In genomic region chr17:40111221-40112128, GRCh38 we compare ENCODE assay signal across 1 cellular context.
TF ChIP-seq lines count a peak whose summit lies in the region.

No MANE protein-coding gene starts in this region.

TF ChIP-seq in HepG2, 621 proteins besides CTCF, POLR2A, EP300 and RAD21 (continued from another document and continues in another):
- TF ChIP-seq, protein P1, sequence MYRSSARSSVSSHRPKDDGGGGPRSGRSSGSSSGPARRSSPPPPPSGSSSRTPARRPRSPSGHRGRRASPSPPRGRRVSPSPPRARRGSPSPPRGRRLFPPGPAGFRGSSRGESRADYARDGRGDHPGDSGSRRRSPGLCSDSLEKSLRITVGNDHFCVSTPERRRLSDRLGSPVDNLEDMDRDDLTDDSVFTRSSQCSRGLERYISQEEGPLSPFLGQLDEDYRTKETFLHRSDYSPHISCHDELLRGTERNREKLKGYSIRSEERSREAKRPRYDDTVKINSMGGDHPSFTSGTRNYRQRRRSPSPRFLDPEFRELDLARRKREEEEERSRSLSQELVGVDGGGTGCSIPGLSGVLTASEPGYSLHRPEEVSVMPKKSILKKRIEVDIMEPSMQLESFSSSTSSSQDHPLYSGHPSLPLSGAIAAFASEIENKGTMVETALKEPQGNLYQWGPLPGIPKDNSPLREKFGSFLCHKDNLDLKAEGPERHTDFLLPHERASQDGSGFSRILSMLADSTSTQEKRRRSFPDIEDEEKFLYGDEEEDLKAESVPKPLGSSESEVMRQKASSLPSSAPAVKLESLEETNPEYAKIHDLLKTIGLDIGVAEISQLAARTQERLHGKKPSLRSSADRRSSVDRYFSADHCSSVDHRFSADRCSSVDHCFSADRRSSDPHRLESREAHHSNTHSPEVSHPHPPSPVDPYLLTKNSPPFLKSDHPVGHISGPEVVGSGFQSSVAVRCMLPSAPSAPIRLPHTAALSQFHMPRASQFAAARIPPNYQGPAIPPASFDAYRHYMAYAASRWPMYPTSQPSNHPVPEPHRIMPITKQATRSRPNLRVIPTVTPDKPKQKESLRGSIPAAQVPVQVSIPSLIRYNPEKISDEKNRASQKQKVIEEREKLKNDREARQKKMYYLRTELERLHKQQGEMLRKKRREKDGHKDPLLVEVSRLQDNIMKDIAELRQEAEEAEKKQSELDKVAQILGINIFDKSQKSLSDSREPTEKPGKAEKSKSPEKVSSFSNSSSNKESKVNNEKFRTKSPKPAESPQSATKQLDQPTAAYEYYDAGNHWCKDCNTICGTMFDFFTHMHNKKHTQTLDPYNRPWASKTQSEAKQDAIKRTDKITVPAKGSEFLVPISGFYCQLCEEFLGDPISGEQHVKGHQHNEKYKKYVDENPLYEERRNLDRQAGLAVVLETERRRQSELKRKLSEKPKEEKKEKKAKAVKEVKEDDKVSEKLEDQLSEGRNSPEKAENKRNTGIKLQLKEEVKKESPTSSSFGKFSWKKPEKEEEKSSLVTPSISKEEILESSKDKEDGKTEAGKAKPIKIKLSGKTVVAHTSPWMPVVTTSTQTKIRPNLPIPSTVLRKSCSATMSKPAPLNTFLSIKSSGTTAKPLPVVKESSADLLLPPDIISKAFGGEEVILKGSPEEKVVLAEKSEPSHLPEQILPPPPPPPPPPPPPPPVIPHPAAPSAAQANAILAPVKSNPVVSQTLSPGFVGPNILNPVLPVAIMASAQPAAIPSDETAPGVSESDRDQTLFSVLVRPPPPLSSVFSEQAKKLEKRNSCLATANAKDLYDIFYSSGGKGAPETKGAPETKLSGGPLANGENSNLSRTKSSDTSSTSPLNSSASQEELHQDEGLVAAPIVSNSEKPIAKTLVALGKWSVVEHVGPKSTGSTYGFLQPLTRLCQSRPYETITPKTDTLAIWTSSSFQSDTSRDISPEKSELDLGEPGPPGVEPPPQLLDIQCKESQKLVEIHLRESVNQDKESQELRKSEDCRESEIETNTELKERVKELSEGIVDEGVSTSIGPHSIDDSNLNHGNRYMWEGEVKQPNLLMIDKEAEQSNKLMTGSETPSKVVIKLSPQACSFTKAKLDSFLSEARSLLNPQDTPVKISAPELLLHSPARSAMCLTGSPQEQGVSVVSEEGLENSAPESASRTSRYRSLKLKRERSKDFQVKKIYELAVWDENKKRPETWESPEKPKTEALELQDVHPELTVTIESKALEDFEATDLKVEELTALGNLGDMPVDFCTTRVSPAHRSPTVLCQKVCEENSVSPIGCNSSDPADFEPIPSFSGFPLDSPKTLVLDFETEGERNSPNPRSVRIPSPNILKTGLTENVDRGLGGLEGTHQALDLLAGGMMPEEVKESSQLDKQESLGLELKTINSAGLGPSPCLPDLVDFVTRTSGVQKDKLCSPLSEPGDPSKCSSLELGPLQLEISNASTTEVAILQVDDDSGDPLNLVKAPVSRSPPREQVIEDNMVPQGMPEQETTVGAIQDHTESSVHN (CRISPR knock-in tag; IDR thresholded peaks at IDR 0.05): peak; percentile 84; the same call in 1 of the 2 replicates
- TF ChIP-seq ZNF724P (CRISPR knock-in tag; IDR thresholded peaks at IDR 0.05; ENCODE audit: borderline replicate concordance): peak; percentile 46; the same call in 1 of the 2 replicates
- TF ChIP-seq MBNL3 (CRISPR knock-in tag; conservative IDR thresholded peaks at IDR 0.05): no peak
- no peak for TF ChIP-seq MAFK (conservative IDR thresholded peaks at IDR 0.05 in 1 of 2, IDR thresholded peaks at IDR 0.05 in 1 of 2; ENCODE audit: low read length in 2 of 2)
- peak; percentile 84 for TF ChIP-seq ZNF350 (CRISPR knock-in tag; IDR thresholded peaks at IDR 0.05; ENCODE audit: borderline replicate concordance, low read depth)
- peak; percentile 31; the same call in 1 of the 2 replicates for TF ChIP-seq SPEN (CRISPR knock-in tag; IDR thresholded peaks at IDR 0.05; ENCODE audit: low read depth)
- no peak for TF ChIP-seq ZSCAN29 (CRISPR knock-in tag; conservative IDR thresholded peaks at IDR 0.05)
- TF ChIP-seq ZSCAN30 (CRISPR knock-in tag; IDR thresholded peaks at IDR 0.05): no peak
- peak; percentile 43; the same call in 1 of the 2 replicates for TF ChIP-seq CREM (IDR thresholded peaks at IDR 0.05)
- TF ChIP-seq CREM (CRISPR knock-in tag; IDR thresholded peaks at IDR 0.05): no peak
- peak; percentile 45; the same call in 1 of the 2 replicates for TF ChIP-seq ZNF503 (CRISPR knock-in tag; IDR thresholded peaks at IDR 0.05)
- TF ChIP-seq ZNF547 (CRISPR knock-in tag; IDR thresholded peaks at IDR 0.05): peak; percentile 56
- TF ChIP-seq ZNF761 (CRISPR knock-in tag; conservative IDR thresholded peaks at IDR 0.05): no peak; the same call in 1 of the 2 replicates
- peak; percentile 35; the same call in 1 of the 2 replicates for TF ChIP-seq ZNF143 (CRISPR knock-in tag; IDR thresholded peaks at IDR 0.05)
- TF ChIP-seq ZBTB44 (CRISPR knock-in tag; IDR thresholded peaks at IDR 0.05): no peak
- TF ChIP-seq, protein P2, sequence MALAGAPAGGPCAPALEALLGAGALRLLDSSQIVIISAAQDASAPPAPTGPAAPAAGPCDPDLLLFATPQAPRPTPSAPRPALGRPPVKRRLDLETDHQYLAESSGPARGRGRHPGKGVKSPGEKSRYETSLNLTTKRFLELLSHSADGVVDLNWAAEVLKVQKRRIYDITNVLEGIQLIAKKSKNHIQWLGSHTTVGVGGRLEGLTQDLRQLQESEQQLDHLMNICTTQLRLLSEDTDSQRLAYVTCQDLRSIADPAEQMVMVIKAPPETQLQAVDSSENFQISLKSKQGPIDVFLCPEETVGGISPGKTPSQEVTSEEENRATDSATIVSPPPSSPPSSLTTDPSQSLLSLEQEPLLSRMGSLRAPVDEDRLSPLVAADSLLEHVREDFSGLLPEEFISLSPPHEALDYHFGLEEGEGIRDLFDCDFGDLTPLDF (CRISPR knock-in tag; IDR thresholded peaks at IDR 0.05): no peak
- TF ChIP-seq YEATS2 (CRISPR knock-in tag; IDR thresholded peaks at IDR 0.05; ENCODE audit: borderline replicate concordance): peak; percentile 53; the same call in 1 of the 2 replicates
- no peak for TF ChIP-seq TMF1 (CRISPR knock-in tag; IDR thresholded peaks at IDR 0.05; ENCODE audit: low read depth)
- no peak for TF ChIP-seq SOX6 (IDR thresholded peaks at IDR 0.05)
- peak; percentile 70 for TF ChIP-seq SOX6 (CRISPR knock-in tag; IDR thresholded peaks at IDR 0.05)
- peak; percentile 84 for TF ChIP-seq FOXC1 (CRISPR knock-in tag; IDR thresholded peaks at IDR 0.05; ENCODE audit: borderline replicate concordance)
- TF ChIP-seq ZNF720 (CRISPR knock-in tag; IDR thresholded peaks at IDR 0.05): no peak; the same call in 1 of the 2 replicates
- peak; percentile 71 for TF ChIP-seq KAT8 (CRISPR knock-in tag; IDR thresholded peaks at IDR 0.05)
- TF ChIP-seq MXI1 (IDR thresholded peaks at IDR 0.05; ENCODE audit: borderline replicate concordance, low read depth, low read length): peak; percentile 26; the same call in 1 of the 3 replicates
- TF ChIP-seq ZNF652 (CRISPR knock-in tag; IDR thresholded peaks at IDR 0.05; ENCODE audit: borderline replicate concordance, low read depth): peak; percentile 32; the same call in 1 of the 2 replicates
- TF ChIP-seq KDM6A (CRISPR knock-in tag; IDR thresholded peaks at IDR 0.05; ENCODE audit: low read depth): peak; percentile 72; the same call in 1 of the 2 replicates
- TF ChIP-seq PLRG1 (conservative IDR thresholded peaks at IDR 0.05): no peak
- TF ChIP-seq ZBED4 (CRISPR knock-in tag; IDR thresholded peaks at IDR 0.05; ENCODE audit: borderline replicate concordance): peak; percentile 80
- TF ChIP-seq MAZ (IDR thresholded peaks at IDR 0.05; ENCODE audit: borderline replicate concordance, low read depth, low read length): peak; percentile 82; the same call in 1 of the 2 replicates
- TF ChIP-seq MAZ (CRISPR knock-in tag; IDR thresholded peaks at IDR 0.05; ENCODE audit: low read depth): peak; percentile 74; the same call in 1 of the 2 replicates
- no peak for TF ChIP-seq ZNF891 (CRISPR knock-in tag; IDR thresholded peaks at IDR 0.05)
- TF ChIP-seq SRF (IDR thresholded peaks at IDR 0.05; ENCODE audit: low read depth, low read length): no peak
- TF ChIP-seq REXO4 (CRISPR knock-in tag; IDR thresholded peaks at IDR 0.05; ENCODE audit: borderline replicate concordance): no peak
- no peak for TF ChIP-seq GLMP (CRISPR knock-in tag; IDR thresholded peaks at IDR 0.05; ENCODE audit: borderline replicate concordance)
- peak; percentile 92 for TF ChIP-seq KAT7 (CRISPR knock-in tag; IDR thresholded peaks at IDR 0.05; ENCODE audit: borderline replicate concordance)
- TF ChIP-seq SMAD1 (CRISPR knock-in tag; IDR thresholded peaks at IDR 0.05; ENCODE audit: borderline replicate concordance, low read depth): peak; percentile 95; the same call in 1 of the 2 replicates
- TF ChIP-seq SAP130 (CRISPR knock-in tag; IDR thresholded peaks at IDR 0.05; ENCODE audit: low read depth): peak; percentile 87
- no peak for TF ChIP-seq ZNF570 (CRISPR knock-in tag; IDR thresholded peaks at IDR 0.05; ENCODE audit: borderline replicate concordance)
- TF ChIP-seq, protein P3, sequence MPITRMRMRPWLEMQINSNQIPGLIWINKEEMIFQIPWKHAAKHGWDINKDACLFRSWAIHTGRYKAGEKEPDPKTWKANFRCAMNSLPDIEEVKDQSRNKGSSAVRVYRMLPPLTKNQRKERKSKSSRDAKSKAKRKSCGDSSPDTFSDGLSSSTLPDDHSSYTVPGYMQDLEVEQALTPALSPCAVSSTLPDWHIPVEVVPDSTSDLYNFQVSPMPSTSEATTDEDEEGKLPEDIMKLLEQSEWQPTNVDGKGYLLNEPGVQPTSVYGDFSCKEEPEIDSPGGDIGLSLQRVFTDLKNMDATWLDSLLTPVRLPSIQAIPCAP (CRISPR knock-in tag; IDR thresholded peaks at IDR 0.05; ENCODE audit: low read depth): 0 out of 2 replicates have a peak, but pooled peaks have one; percentile 61
- peak; percentile 17; the same call in 1 of the 2 replicates for TF ChIP-seq NFKBIZ (CRISPR knock-in tag; IDR thresholded peaks at IDR 0.05)
- no peak for TF ChIP-seq SCMH1 (CRISPR knock-in tag; IDR thresholded peaks at IDR 0.05; ENCODE audit: borderline replicate concordance)
- no peak for TF ChIP-seq REL (CRISPR knock-in tag; conservative IDR thresholded peaks at IDR 0.05)
- peak; percentile 67; the same call in 1 of the 2 replicates for TF ChIP-seq DNMT3B (CRISPR knock-in tag; conservative IDR thresholded peaks at IDR 0.05)
- peak; percentile 40; the same call in 1 of the 2 replicates for TF ChIP-seq ZNF292 (CRISPR knock-in tag; IDR thresholded peaks at IDR 0.05; ENCODE audit: borderline replicate concordance, low read depth)
- no peak for TF ChIP-seq GTF3A (CRISPR knock-in tag; conservative IDR thresholded peaks at IDR 0.05)
- TF ChIP-seq ZSCAN25 (CRISPR knock-in tag; IDR thresholded peaks at IDR 0.05): peak; percentile 82; the same call in 1 of the 2 replicates
- TF ChIP-seq SP140L (CRISPR knock-in tag; IDR thresholded peaks at IDR 0.05; ENCODE audit: borderline replicate concordance): peak; percentile 92; the same call in 1 of the 2 replicates
